8 cellular contexts compared by ENCODE assay signal in the genomic region with DNA sequence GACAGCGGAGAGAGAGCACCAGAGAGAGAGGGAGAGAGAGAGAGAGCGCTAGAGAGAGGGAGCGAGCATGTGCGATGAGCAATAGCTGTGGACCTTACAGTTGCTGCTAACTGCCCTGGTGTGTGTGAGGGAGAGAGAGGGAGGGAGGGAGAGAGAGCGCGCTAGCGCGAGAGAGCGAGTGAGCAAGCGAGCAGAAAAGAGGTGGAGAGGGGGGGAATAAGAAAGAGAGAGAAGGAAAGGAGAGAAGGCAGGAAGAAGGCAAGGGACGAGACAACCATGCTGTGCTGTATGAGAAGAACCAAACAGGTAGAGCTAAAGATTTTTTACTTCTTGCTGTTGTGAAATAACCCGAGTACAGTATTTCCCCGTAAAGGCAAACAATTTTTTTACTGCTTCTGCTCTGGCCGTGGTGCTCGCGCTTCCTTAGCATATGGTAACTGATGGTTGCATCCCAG. TPM values are rescaled to one million over a fixed set of nuclear protein-coding genes. Genes with fewer than 3 reads are reported as not detected.
DNase-seq lines count a peak whose midpoint lies in the region; ATAC-seq and TF ChIP-seq lines count a peak whose summit lies in the region.
"Had no signal": no experiment of that assay in that cellular context is flagged by ENCODE, and none has a peak within 500 bp of the region (broad histone marks: within the 10 kb centered on the region; RNA-seq: fewer than 3 reads in every experiment).

A gene with protein sequence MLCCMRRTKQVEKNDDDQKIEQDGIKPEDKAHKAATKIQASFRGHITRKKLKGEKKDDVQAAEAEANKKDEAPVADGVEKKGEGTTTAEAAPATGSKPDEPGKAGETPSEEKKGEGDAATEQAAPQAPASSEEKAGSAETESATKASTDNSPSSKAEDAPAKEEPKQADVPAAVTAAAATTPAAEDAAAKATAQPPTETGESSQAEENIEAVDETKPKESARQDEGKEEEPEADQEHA (plus strand): TSS at position 97 of the 455 bp plus-strand sequence. CDS start 180 bp downstream, at position 277.

- CTCF ChIA-PET in HEK293T (lab: Yijun Ruan, JAX): interaction anchor here (0.6 kb wide), 1 partner anchor 130 kb away, joined by 3 read pairs; no protein-coding TSS in a partner anchor

- DNase-seq in HEK293T (ENCODE audit: extremely low spot score): peak; percentile 55
- DNase-seq in NT2/D1 (ENCODE audit: low read depth, low spot score): peak; percentile 63
- peak; percentile 35 for DNase-seq in epithelial cell of proximal tubule (ENCODE audit: low read depth)
- DNase-seq in mucosa of descending colon: peak in 2 of 3 donors; percentile 9 to 31
- DNase-seq in upper lobe of right lung: peak; percentile 56
- DNase-seq in NCI-H187 treated with DMSO at 0.1 percent for 48 hours (lab: John Stamatoyannopoulos, UW): no peak
- DNase-seq: T-cell had no signal

- H3K9me3 ChIP-seq in NT2/D1 (ENCODE audit: insufficient read depth, low read length) (no peaks in the 10 kb centered on the region), mucosa of descending colon (no peaks in the 10 kb centered on the region), upper lobe of right lung (no peaks in the 10 kb centered on the region)

- no peaks in the 10 kb centered on the region for H3K36me3 ChIP-seq in NT2/D1 (ENCODE audit: insufficient read depth, insufficient read length, low read length)
- no peaks in the 10 kb centered on the region for H3K36me3 ChIP-seq in mucosa of descending colon (ENCODE audit: low read depth)
- H3K36me3 ChIP-seq in upper lobe of right lung: no peaks in the 10 kb centered on the region

- H3K27ac ChIP-seq in upper lobe of right lung: no peak within 1 kb of the TSS

- POLR2A ChIA-PET in HEK293T (lab: Yijun Ruan, JAX): interaction anchor here (1.2 kb wide), 1 partner anchor 14 kb away, joined by 3 read pairs; no protein-coding TSS in a partner anchor

- H3K9ac ChIP-seq in NT2/D1 (ENCODE audit: insufficient read length, low read depth): peak within 1 kb of the TSS; percentile 46

- ATAC-seq in mucosa of descending colon (peak; percentile 37), upper lobe of right lung (peak; percentile 70), HG02840 (IDR thresholded peaks at IDR 0.05; ENCODE audit: low FRiP score, unreplicated experiment) (no peak)

- H3K4me1 ChIP-seq in NT2/D1 (ENCODE audit: insufficient read depth, insufficient read length): peaks cover 3% of the 10 kb centered on the region
- no peaks in the 10 kb centered on the region for H3K4me1 ChIP-seq in mucosa of descending colon (ENCODE audit: low read depth)
- H3K4me1 ChIP-seq in upper lobe of right lung: no peaks in the 10 kb centered on the region

- peak within 1 kb of the TSS; percentile 54 for H3K4me3 ChIP-seq in NT2/D1 (ENCODE audit: insufficient read length, low read depth)
- peak within 1 kb of the TSS; percentile 41 for H3K4me3 ChIP-seq in epithelial cell of proximal tubule (ENCODE audit: low read depth, low read length)
- no peak within 1 kb of the TSS for H3K4me3 ChIP-seq in mucosa of descending colon
- H3K4me3 ChIP-seq in upper lobe of right lung: peak within 1 kb of the TSS; percentile 24

- intact Hi-C loops in mucosa of descending colon (cut with DNase I, micrococcal nuclease) (no loop called here), upper lobe of right lung (cut with DNase I) (no loop called here)

- TF ChIP-seq CTCF in epithelial cell of proximal tubule (conservative IDR thresholded peaks at IDR 0.05; ENCODE audit: low read depth, low read length) (no peak), mucosa of descending colon (IDR thresholded peaks at IDR 0.05) (no peak), upper lobe of right lung (IDR thresholded peaks at IDR 0.05) (no peak)

- H3K27me3 ChIP-seq in NT2/D1 (ENCODE audit: insufficient read depth, insufficient read length) (peaks cover 3% of the 10 kb centered on the region), upper lobe of right lung (peaks cover 38% of the 10 kb centered on the region)

TF ChIP-seq in HEK293T, 16 proteins besides CTCF, POLR2A, EP300 and RAD21:
- TF ChIP-seq, protein P1, sequence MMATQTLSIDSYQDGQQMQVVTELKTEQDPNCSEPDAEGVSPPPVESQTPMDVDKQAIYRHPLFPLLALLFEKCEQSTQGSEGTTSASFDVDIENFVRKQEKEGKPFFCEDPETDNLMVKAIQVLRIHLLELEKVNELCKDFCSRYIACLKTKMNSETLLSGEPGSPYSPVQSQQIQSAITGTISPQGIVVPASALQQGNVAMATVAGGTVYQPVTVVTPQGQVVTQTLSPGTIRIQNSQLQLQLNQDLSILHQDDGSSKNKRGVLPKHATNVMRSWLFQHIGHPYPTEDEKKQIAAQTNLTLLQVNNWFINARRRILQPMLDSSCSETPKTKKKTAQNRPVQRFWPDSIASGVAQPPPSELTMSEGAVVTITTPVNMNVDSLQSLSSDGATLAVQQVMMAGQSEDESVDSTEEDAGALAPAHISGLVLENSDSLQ (IDR thresholded peaks at IDR 0.05): no peak
- TF ChIP-seq L3MBTL2 (conservative IDR thresholded peaks at IDR 0.05): peak; percentile 84

RNA-seq across cellular contexts. Expression of the gene that starts here (rescaled TPM):
- 0.58 TPM in 1 of 2 replicates, not detected in the other for total RNA-seq in epithelial cell of proximal tubule
- total RNA-seq in mucosa of descending colon: 10 to 100 TPM in 1 of 3 donors, 1 to 10 TPM in 1, under 1 TPM in 1; 0.96 to 13.6 (median 1.1) TPM
- total RNA-seq in upper lobe of right lung: not detected
- total RNA-seq: T-cell had no signal

Comparison
In these comparisons a context has a peak if more than half of its experiments do, and no peak if none do; other contexts are left out.
1. Peak in DNase-seq and H3K4me3 ChIP-seq in epithelial cell of proximal tubule; RNA of the gene not detected or under 1 TPM.
2. Peak in DNase-seq, ATAC-seq and H3K4me3 ChIP-seq in upper lobe of right lung; RNA of the gene not detected or under 1 TPM.